In the genomic region with DNA sequence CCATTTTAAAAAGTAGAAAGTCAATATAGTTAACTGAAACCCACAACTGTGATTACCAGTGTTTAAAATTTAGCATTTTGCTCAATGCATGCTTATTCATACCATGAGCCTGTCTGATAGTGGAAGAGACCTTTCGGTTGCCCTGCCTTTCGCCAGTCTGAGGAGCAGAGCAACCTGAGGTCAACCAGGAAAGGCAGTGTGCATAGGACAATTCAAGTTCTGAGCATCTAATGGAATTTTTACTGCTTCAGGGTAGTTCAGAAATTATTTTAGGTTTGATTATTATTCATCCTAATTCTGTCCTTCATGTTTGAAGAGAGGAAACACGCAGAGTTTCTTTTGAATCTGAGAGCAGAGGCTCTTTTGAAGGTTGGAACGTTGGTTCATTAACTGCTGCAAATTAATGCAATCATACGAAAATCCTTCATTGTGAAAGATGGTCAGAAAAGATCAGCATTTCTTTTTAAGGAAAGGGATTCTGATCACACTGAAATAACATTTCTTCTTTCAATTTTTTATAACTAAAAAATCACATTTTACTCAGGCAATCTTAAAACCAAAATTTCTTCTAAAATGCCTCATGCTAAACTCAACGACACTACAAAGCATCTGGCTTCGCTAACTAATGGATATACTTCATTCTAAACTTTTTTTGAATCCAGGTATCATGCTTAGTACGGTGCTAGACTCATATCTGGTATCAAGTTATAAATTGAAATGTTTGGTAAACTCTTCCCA, we compare ENCODE assay signal across 9 cellular contexts.
DNase-seq lines count a peak whose midpoint lies in the region; ATAC-seq and TF ChIP-seq lines count a peak whose summit lies in the region.
"Had no signal": no experiment of that assay in that cellular context is flagged by ENCODE, and none has a peak within 500 bp of the region (broad histone marks: within the 10 kb centered on the region; RNA-seq: fewer than 3 reads in every experiment).

No MANE protein-coding gene starts in this region.

- no peaks in the 10 kb centered on the region for H3K9me3 Mint-ChIP-seq in CD4-positive, alpha-beta T cell
- H3K9me3 Mint-ChIP-seq in type B pancreatic cell = no peaks in the 10 kb centered on the region

- CTCF ChIA-PET in CD4-positive, alpha-beta T cell (lab: Charles Lee) = no interaction called here
- CTCF ChIA-PET in RWPE1 (lab: Yijun Ruan, JAX) = no interaction called here

- H3K27me3 ChIP-seq in CD4-positive, alpha-beta T cell (ENCODE audit: control insufficient read depth, insufficient read depth, low read length) = no peaks in the 10 kb centered on the region
- H3K27me3 ChIP-seq in effector memory CD4-positive, alpha-beta T cell (replicated peaks; ENCODE audit: control insufficient read depth, insufficient read depth, low read length, poor library complexity, severe bottlenecking) = no peaks in the 10 kb centered on the region

- H3K4me1 ChIP-seq in effector memory CD4-positive, alpha-beta T cell (ENCODE audit: control insufficient read depth, insufficient read depth, low read length, poor library complexity, severe bottlenecking) = peaks cover 73% of the 10 kb centered on the region

- no peak for DNase-seq in CD4-positive, alpha-beta T cell
- DNase-seq in RWPE1 (ENCODE audit: low spot score) (no peak), retina (peak; percentile 28), substantia nigra (lab: John Stamatoyannopoulos, UW) (no peak), NCI-H187 (lab: John Stamatoyannopoulos, UW) (no peak), type B pancreatic cell (ENCODE audit: extremely low spot score, unreplicated experiment) (no peak), A172 (ENCODE audit: low spot score) (no peak)
- DNase-seq in effector memory CD4-positive, alpha-beta T cell = no peak

- no peaks in the 10 kb centered on the region for H3K27me3 Mint-ChIP-seq in CD4-positive, alpha-beta T cell
- H3K27me3 Mint-ChIP-seq in type B pancreatic cell = no peaks in the 10 kb centered on the region

- intact Hi-C loops in CD4-positive, alpha-beta T cell (cut with DNase I, micrococcal nuclease) = loop anchor here in 1 of 2 experiments (10.0 kb wide), 2 partner anchors 176 to 396 kb away; partner anchors contain the start of gene TRDMT1

- peak overlapping the region; percentile 33 for H3K4me3 ChIP-seq in effector memory CD4-positive, alpha-beta T cell (ENCODE audit: insufficient read depth, low read depth, low read length, poor library complexity, severe bottlenecking)

- H3K27ac Mint-ChIP-seq in CD4-positive, alpha-beta T cell = peak overlapping the region; percentile 88
- no peak overlapping the region for H3K27ac Mint-ChIP-seq in type B pancreatic cell

- ATAC-seq in CD4-positive, alpha-beta T cell (ENCODE audit: poor library complexity) = peak; percentile 7

- POLR2A ChIA-PET in CD4-positive, alpha-beta T cell (lab: Charles Lee) = interaction anchor here (1.0 to 1.7 kb wide), 5 partner anchors 33 to 202 kb away, joined by 3 to 4 read pairs (median 3); partner anchors contain the start of gene VIM
- POLR2A ChIA-PET in RWPE1 (lab: Yijun Ruan, JAX; ENCODE audit: low non-redundant PET) = no interaction called here

- H3K36me3 ChIP-seq in effector memory CD4-positive, alpha-beta T cell (ENCODE audit: control insufficient read depth, insufficient read depth, low read length) = no peaks in the 10 kb centered on the region

- peak overlapping the region; percentile 76 for H3K4me3 Mint-ChIP-seq in CD4-positive, alpha-beta T cell
- H3K4me3 Mint-ChIP-seq in type B pancreatic cell = no peak overlapping the region

- H3K36me3 Mint-ChIP-seq in CD4-positive, alpha-beta T cell (ENCODE audit: low read depth) = no peaks in the 10 kb centered on the region
- no peaks in the 10 kb centered on the region for H3K36me3 Mint-ChIP-seq in type B pancreatic cell

- H3K9me3 ChIP-seq in CD4-positive, alpha-beta T cell (ENCODE audit: control insufficient read depth, low read length) = no peaks in the 10 kb centered on the region
- no peaks in the 10 kb centered on the region for H3K9me3 ChIP-seq in effector memory CD4-positive, alpha-beta T cell (ENCODE audit: control insufficient read depth, low read length)

- peak overlapping the region; percentile 82 for H3K27ac ChIP-seq in CD4-positive, alpha-beta T cell (ENCODE audit: low read depth, low read length)
- H3K27ac ChIP-seq in RWPE1 (peak overlapping the region; percentile 70; the same call in 1 of the 2 replicates), substantia nigra (ENCODE audit: low read depth, low read length, poor library complexity, severe bottlenecking) (no peak overlapping the region)
- peak overlapping the region; percentile 96 for H3K27ac ChIP-seq in effector memory CD4-positive, alpha-beta T cell (ENCODE audit: insufficient read depth, low read length, poor library complexity, severe bottlenecking)
- H3K27ac ChIP-seq: epithelial cell of prostate had no signal

- no peak for TF ChIP-seq CTCF in CD4-positive, alpha-beta T cell (IDR thresholded peaks at IDR 0.05)
- TF ChIP-seq CTCF in RWPE1 (conservative IDR thresholded peaks at IDR 0.05; ENCODE audit: low read depth) = no peak
- TF ChIP-seq CTCF in type B pancreatic cell (conservative IDR thresholded peaks at IDR 0.05) = no peak

- peaks cover 83% of the 10 kb centered on the region for H3K4me1 Mint-ChIP-seq in CD4-positive, alpha-beta T cell (ENCODE audit: low read depth)
- peaks cover 32% of the 10 kb centered on the region for H3K4me1 Mint-ChIP-seq in type B pancreatic cell (ENCODE audit: unreplicated experiment)
